30 cellular contexts compared by ENCODE assay signal in the genomic region with DNA sequence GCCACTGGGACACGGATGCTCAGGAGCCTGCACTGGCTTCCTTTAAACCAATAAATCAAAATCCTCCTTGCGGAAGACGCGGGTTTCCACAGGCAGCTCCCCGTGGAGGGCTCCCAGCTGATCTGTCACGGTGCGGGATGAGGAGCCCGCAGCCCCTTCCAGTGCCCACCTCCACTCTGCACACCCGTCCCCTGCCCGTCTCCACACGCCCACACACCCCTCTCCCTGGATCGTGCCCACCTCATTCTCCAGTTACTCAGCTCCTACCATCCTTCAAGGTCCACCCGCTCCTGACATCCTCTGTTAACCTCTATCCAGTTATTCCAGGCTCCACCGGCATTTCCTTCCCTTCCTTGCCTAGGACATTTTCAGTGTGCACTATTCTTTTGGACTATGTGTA.
"Had no signal": no experiment of that assay in that cellular context is flagged by ENCODE, and none has a peak within 500 bp of the region (broad histone marks: within the 10 kb centered on the region; RNA-seq: fewer than 3 reads in every experiment).

No MANE protein-coding gene starts in this region.

- H3K36me3 ChIP-seq: brain microvascular endothelial cell, gastrocnemius medialis, heart left ventricle, WERI-Rb-1 had no signal

- H3K27me3 Mint-ChIP-seq: activated B cell treated with CpG ODN at 0.5 μM for 24 hours; activated CD8-positive, alpha-beta T cell treated with anti-CD3 and anti-CD28 coated beads for 36 hours; activated naive CD8-positive, alpha-beta T cell; activated T-helper 17 cell treated with anti-CD3 and anti-CD28 coated beads, Interleukin-2, amount 50 U/mL, for 72 hours; central memory CD8-positive, alpha-beta T cell; T-helper 17 cell had no signal

- H3K36me3 Mint-ChIP-seq: activated naive CD8-positive, alpha-beta T cell had no signal

- H3K9me3 Mint-ChIP-seq: activated B cell treated with CpG ODN at 0.5 μM for 24 hours; activated T-helper 17 cell treated with anti-CD3 and anti-CD28 coated beads, Interleukin-2, amount 50 U/mL, for 72 hours had no signal

- H3K4me3 ChIP-seq: gastrocnemius medialis, heart left ventricle had no signal

- H3K27ac Mint-ChIP-seq: activated B cell treated with CpG ODN at 0.5 μM for 24 hours; activated CD8-positive, alpha-beta T cell treated with anti-CD3 and anti-CD28 coated beads for 36 hours; activated naive CD8-positive, alpha-beta T cell; activated T-helper 17 cell treated with anti-CD3 and anti-CD28 coated beads, Interleukin-2, amount 50 U/mL, for 72 hours; T-helper 17 cell; T-helper 2 cell treated with Interferon-gamma antibody and Interleukin-4, amounts not matched to agents 5 μg/mL and 100 μg/mL, for 36 hours had no signal

- H3K4me1 ChIP-seq: foreskin keratinocyte, gastrocnemius medialis, heart left ventricle had no signal

- H3K9me3 ChIP-seq: gastrocnemius medialis, heart left ventricle had no signal

- H3K27me3 ChIP-seq: brain microvascular endothelial cell, foreskin keratinocyte, gastrocnemius medialis, heart left ventricle had no signal

- H3K27ac ChIP-seq: brain microvascular endothelial cell, epithelial cell of prostate, foreskin keratinocyte, gastrocnemius medialis, heart left ventricle, WERI-Rb-1 had no signal

- ATAC-seq: activated CD4-positive, CD25-positive, alpha-beta regulatory T cell treated with anti-CD3 and anti-CD28 coated beads, Interleukin-2, amount 50 U/mL, for 24 hours; activated CD8-positive, alpha-beta T cell treated with anti-CD3 and anti-CD28 coated beads for 36 hours; activated T-cell treated with anti-CD3 and anti-CD28 coated beads, Interleukin-2, amount 50 U/mL, for 4 hours; activated T-helper 17 cell treated with anti-CD3 and anti-CD28 coated beads, Interleukin-2, amount 50 U/mL, for 72 hours; foreskin keratinocyte; gastrocnemius medialis; heart left ventricle; T-helper 17 cell had no signal

- H3K4me1 Mint-ChIP-seq: activated B cell treated with CpG ODN at 0.5 μM for 24 hours; activated T-helper 17 cell treated with anti-CD3 and anti-CD28 coated beads, Interleukin-2, amount 50 U/mL, for 72 hours; central memory CD8-positive, alpha-beta T cell; T-helper 17 cell had no signal

- DNase-seq: activated B cell treated with CpG ODN at 0.5 μM for 24 hours; activated CD4-positive, alpha-beta T cell treated with anti-CD3 and anti-CD28 coated beads for 48 hours; activated CD4-positive, alpha-beta T cell treated with anti-CD3 and anti-CD28 coated beads, Interleukin-2, amount 50 U/mL, for 1 hour; activated CD4-positive, alpha-beta T cell treated with anti-CD3 and anti-CD28 coated beads, Interleukin-2, amount 50 U/mL, for 48 hours; activated CD8-positive, alpha-beta memory T cell treated with anti-CD3 and anti-CD28 coated beads for 24 hours; activated CD8-positive, alpha-beta T cell treated with anti-CD3 and anti-CD28 coated beads for 36 hours; activated effector memory CD4-positive, alpha-beta T cell treated with Interleukin-2 at 50 U/mL for 16 hours; activated gamma-delta T cell treated with Interleukin-2 at 50 U/mL for 16 hours; activated naive CD4-positive, alpha-beta T cell treated with anti-CD3 and anti-CD28 coated beads, Interleukin-2, amount 50 U/mL, for 16 hours; activated naive CD4-positive, alpha-beta T cell treated with Interleukin-2 at 50 U/mL for 16 hours; activated T-cell treated with anti-CD3 and anti-CD28 coated beads, Interleukin-2, amount 50 U/mL, for 4 hours; amniotic stem cell; anterior cingulate cortex; brain microvascular endothelial cell; cortex of kidney; dermis blood vessel endothelial cell; effector CD4-positive, alpha-beta T cell; foreskin keratinocyte; gastrocnemius medialis; glutamatergic neuron; heart left ventricle; T-helper 17 cell; T1000; WERI-Rb-1 had no signal

- H3K4me3 Mint-ChIP-seq: activated B cell treated with CpG ODN at 0.5 μM for 24 hours; activated CD8-positive, alpha-beta T cell treated with anti-CD3 and anti-CD28 coated beads for 36 hours; activated naive CD8-positive, alpha-beta T cell; activated T-cell treated with anti-CD3 and anti-CD28 coated beads, Interleukin-2, amount 50 U/mL, for 4 hours; activated T-helper 17 cell treated with anti-CD3 and anti-CD28 coated beads, Interleukin-2, amount 50 U/mL, for 72 hours; central memory CD8-positive, alpha-beta T cell; T-helper 17 cell; T-helper 2 cell treated with Interferon-gamma antibody and Interleukin-4, amounts not matched to agents 5 μg/mL and 100 μg/mL, for 36 hours had no signal
